11 cellular contexts compared by ENCODE assay signal in the genomic region with DNA sequence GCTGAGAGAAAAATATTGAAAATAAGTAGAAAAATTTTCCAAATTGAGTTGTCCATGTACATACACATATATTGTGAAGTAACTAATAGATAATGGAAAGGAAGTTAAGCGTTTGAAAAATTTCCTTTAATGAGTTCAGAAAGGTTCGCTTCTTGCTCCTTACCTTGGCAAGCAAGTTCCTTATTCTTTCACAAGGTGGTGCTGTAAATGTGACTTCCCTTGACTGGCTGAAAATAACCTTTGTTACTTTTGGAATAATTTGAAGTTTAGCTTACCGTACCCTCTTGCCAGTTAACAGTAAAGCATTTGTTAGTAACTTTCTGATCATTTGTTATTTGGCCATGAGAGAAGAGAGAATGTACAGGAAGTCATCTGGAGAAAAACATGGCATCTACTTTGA. TPM values are rescaled to one million over a fixed set of nuclear protein-coding genes. Genes with fewer than 3 reads are reported as not detected.
A peak's percentile ranks its signal among the peaks of the same experiment; 100 is the strongest.
DNase-seq lines count a peak whose midpoint lies in the region; ATAC-seq, FAIRE-seq and TF ChIP-seq lines count a peak whose summit lies in the region.
"Had no signal": no experiment of that assay in that cellular context is flagged by ENCODE, and none has a peak within 500 bp of the region (broad histone marks: within the 10 kb centered on the region; RNA-seq: fewer than 3 reads in every experiment).

No MANE protein-coding gene starts in this region.

- no peaks in the 10 kb centered on the region for H3K36me3 Mint-ChIP-seq in Caco-2 (ENCODE audit: insufficient read depth, unreplicated experiment)
- no peaks in the 10 kb centered on the region for H3K36me3 Mint-ChIP-seq in WTC11

- no peaks in the 10 kb centered on the region for H3K36me3 ChIP-seq in Caco-2 (ENCODE audit: control insufficient read depth, insufficient read depth, low read length)
- H3K36me3 ChIP-seq in keratinocyte (ENCODE audit: control insufficient read depth in 2 of 2, extremely low read depth in 1 of 2, insufficient read depth in 2 of 2, low read length in 2 of 2): no peaks in the 10 kb centered on the region

- no peak overlapping the region for H3K9ac ChIP-seq in keratinocyte (ENCODE audit: control insufficient read depth, extremely low read depth, insufficient read depth, low read length)

- no peak overlapping the region for H3K4me2 ChIP-seq in keratinocyte (ENCODE audit: control insufficient read depth, extremely low read depth, insufficient read depth, low read depth, low read length)

- no peak overlapping the region for H3K27ac ChIP-seq in keratinocyte (ENCODE audit: control insufficient read depth, insufficient read depth, low read length)

- H3K9me3 ChIP-seq in Caco-2 (no peaks in the 10 kb centered on the region), keratinocyte (ENCODE audit: control insufficient read depth, low read depth, low read length) (no peaks in the 10 kb centered on the region)

- no peaks in the 10 kb centered on the region for H3K9me1 ChIP-seq in keratinocyte (ENCODE audit: control insufficient read depth, extremely low read depth, insufficient read depth, low read length)

- TF ChIP-seq CTCF in Caco-2 (IDR thresholded peaks at IDR 0.05; ENCODE audit: insufficient read depth in 1 of 2, low read depth in 1 of 2, low read length in 1 of 2, severe bottlenecking in 1 of 2, unreplicated experiment in 1 of 2): peak; percentile 29 to 40
- TF ChIP-seq CTCF in WTC11 (IDR thresholded peaks at IDR 0.05): 0 out of 2 replicates have a peak, but pooled peaks have one; percentile 27
- peak; percentile 25 to 57 (median 32) for TF ChIP-seq CTCF in keratinocyte (optimal IDR thresholded peaks at IDR 0.05 in 1 of 3, IDR thresholded peaks at IDR 0.05 in 1 of 3, conservative IDR thresholded peaks at IDR 0.05 in 1 of 3; ENCODE audit: extremely low read depth in 1 of 3, insufficient read depth in 2 of 3, low read length in 3 of 3)

- no peaks in the 10 kb centered on the region for H3K9me3 Mint-ChIP-seq in Caco-2 (ENCODE audit: unreplicated experiment)
- peaks cover 10% of the 10 kb centered on the region; the same call in 1 of the 2 replicates for H3K9me3 Mint-ChIP-seq in WTC11
- H3K9me3 Mint-ChIP-seq: activated CD4-positive, alpha-beta T cell treated with anti-CD3 and anti-CD28 coated beads, Interleukin-2, amount 10 ng/mL, durations not matched to agents 24 days and 14 days had no signal

- POLR2A ChIA-PET in Caco-2 (lab: Charles Lee): no interaction called here
- POLR2A ChIA-PET in HEK293T (lab: Yijun Ruan, JAX): no interaction called here
- POLR2A ChIA-PET in WTC11 (lab: Charles Lee): no interaction called here

- no peak overlapping the region for H3K4me3 ChIP-seq in Caco-2 (ENCODE audit: low read depth, low read length)
- no peak overlapping the region for H3K4me3 ChIP-seq in keratinocyte (ENCODE audit: control insufficient read depth in 2 of 3, extremely low read depth in 1 of 3, insufficient read depth in 2 of 3, low read depth in 1 of 3, low read length in 3 of 3)

- no peak overlapping the region for H3K4me3 Mint-ChIP-seq in Caco-2 (ENCODE audit: unreplicated experiment)
- H3K4me3 Mint-ChIP-seq in WTC11: no peak overlapping the region
- H3K4me3 Mint-ChIP-seq: activated CD4-positive, alpha-beta T cell treated with anti-CD3 and anti-CD28 coated beads, Interleukin-2, amount 10 ng/mL, durations not matched to agents 24 days and 14 days had no signal

- H3K79me2 ChIP-seq in keratinocyte (ENCODE audit: control insufficient read depth, insufficient read depth, low read length): no peaks in the 10 kb centered on the region

- DNase-seq in Caco-2 (peak in 1 of 2 experiments; percentile 5), HEK293T (ENCODE audit: extremely low spot score) (peak; percentile 6), WTC11 (ENCODE audit: low spot score) (no peak), keratinocyte (ENCODE audit: low read depth, low spot score) (no peak), cerebellar nuclear complex (lab: John Stamatoyannopoulos, UW) (no peak), CD1c-positive myeloid dendritic cell (ENCODE audit: extremely low spot score) (no peak)
- DNase-seq in activated CD4-positive, alpha-beta T cell treated with anti-CD3 and anti-CD28 coated beads, Interleukin-2, amount 50 U/mL, for 48 hours: no peak
- DNase-seq: activated CD4-positive, alpha-beta T cell treated with anti-CD3 and anti-CD28 coated beads, Interleukin-2, amount 10 ng/mL, durations not matched to agents 24 days and 14 days; EL; NCI-H1417 treated with DMSO at 0.1 percent for 48 hours had no signal

- ATAC-seq in WTC11 (peak; percentile 66), HG03442 (IDR thresholded peaks at IDR 0.05; ENCODE audit: unreplicated experiment) (no peak)

- no peak overlapping the region for H2AFZ ChIP-seq in keratinocyte (ENCODE audit: control insufficient read depth, low read length)

- no peaks in the 10 kb centered on the region; the same call in 1 of the 2 replicates for H3K4me1 ChIP-seq in Caco-2
- H3K4me1 ChIP-seq in keratinocyte (ENCODE audit: control insufficient read depth, extremely low read depth, insufficient read depth, low read length): no peaks in the 10 kb centered on the region

- H4K20me1 ChIP-seq in keratinocyte (ENCODE audit: control insufficient read depth, extremely low read depth, insufficient read depth, low read length): no peaks in the 10 kb centered on the region

- FAIRE-seq in keratinocyte (lab: Jason Lieb, UNC): peak; percentile 29

- no peaks in the 10 kb centered on the region for H3K27me3 ChIP-seq in Caco-2 (replicated peaks; ENCODE audit: control insufficient read depth, insufficient read depth, low read length)
- no peaks in the 10 kb centered on the region for H3K27me3 ChIP-seq in keratinocyte (ENCODE audit: control insufficient read depth, extremely low read depth, insufficient read depth, low read length)

- CTCF ChIA-PET in Caco-2 (lab: Charles Lee) (no interaction called here), HEK293T (lab: Yijun Ruan, JAX) (no interaction called here), WTC11 (lab: Charles Lee) (interaction anchor here (1.0 kb wide), 1 partner anchor 307 kb away, joined by 3 read pairs; no protein-coding TSS in a partner anchor)

- dilution Hi-C loops in keratinocyte (cut with MboI; ENCODE audit: extremely low pct_ligation_motif_present, low sequenced_read_pairs): no loop called here

- H3K27ac Mint-ChIP-seq in Caco-2 (ENCODE audit: unreplicated experiment) (no peak overlapping the region), WTC11 (peak overlapping the region; percentile 92)
- H3K27ac Mint-ChIP-seq: activated CD4-positive, alpha-beta T cell treated with anti-CD3 and anti-CD28 coated beads, Interleukin-2, amount 10 ng/mL, durations not matched to agents 24 days and 14 days had no signal

- H3K4me1 Mint-ChIP-seq in Caco-2 (ENCODE audit: low read depth, unreplicated experiment): peaks cover 6% of the 10 kb centered on the region
- H3K4me1 Mint-ChIP-seq in WTC11: peaks cover 35% of the 10 kb centered on the region
- H3K4me1 Mint-ChIP-seq: activated CD4-positive, alpha-beta T cell treated with anti-CD3 and anti-CD28 coated beads, Interleukin-2, amount 10 ng/mL, durations not matched to agents 24 days and 14 days had no signal

- BruUV-seq in Caco-2 (replicated peaks; lab: Mats Ljungman, UMichigan): no TSS peak

- intact Hi-C loops in Caco-2 (cut with micrococcal nuclease; ENCODE audit: unreplicated experiment): loop anchor here (1.0 to 2.0 kb wide), 3 partner anchors 85 to 604 kb away; no protein-coding TSS in a partner anchor

- no peaks in the 10 kb centered on the region for H3K27me3 Mint-ChIP-seq in Caco-2 (ENCODE audit: insufficient read depth, unreplicated experiment)
- H3K27me3 Mint-ChIP-seq in WTC11 (ENCODE audit: low read depth): no peaks in the 10 kb centered on the region
- H3K27me3 Mint-ChIP-seq: activated CD4-positive, alpha-beta T cell treated with anti-CD3 and anti-CD28 coated beads, Interleukin-2, amount 10 ng/mL, durations not matched to agents 24 days and 14 days had no signal

TF ChIP-seq in HEK293T, 16 proteins besides CTCF, POLR2A, EP300 and RAD21:
- TF ChIP-seq TARDBP (IDR thresholded peaks at IDR 0.05): no peak
- no peak for TF ChIP-seq ZNF384 (IDR thresholded peaks at IDR 0.05)
- no peak for TF ChIP-seq FOXK2 (IDR thresholded peaks at IDR 0.05)
TF ChIP-seq in HEK293T: peak in this region for 0.

TF ChIP-seq in WTC11, 78 proteins besides CTCF, POLR2A, EP300 and RAD21 (continues in another document):
- TF ChIP-seq, protein P1, sequence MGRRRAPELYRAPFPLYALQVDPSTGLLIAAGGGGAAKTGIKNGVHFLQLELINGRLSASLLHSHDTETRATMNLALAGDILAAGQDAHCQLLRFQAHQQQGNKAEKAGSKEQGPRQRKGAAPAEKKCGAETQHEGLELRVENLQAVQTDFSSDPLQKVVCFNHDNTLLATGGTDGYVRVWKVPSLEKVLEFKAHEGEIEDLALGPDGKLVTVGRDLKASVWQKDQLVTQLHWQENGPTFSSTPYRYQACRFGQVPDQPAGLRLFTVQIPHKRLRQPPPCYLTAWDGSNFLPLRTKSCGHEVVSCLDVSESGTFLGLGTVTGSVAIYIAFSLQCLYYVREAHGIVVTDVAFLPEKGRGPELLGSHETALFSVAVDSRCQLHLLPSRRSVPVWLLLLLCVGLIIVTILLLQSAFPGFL (CRISPR knock-in tag; IDR thresholded peaks at IDR 0.05; ENCODE audit: borderline replicate concordance): no peak

RNA-seq across cellular contexts. Expression of a gene that starts 41.6 kb away (rescaled TPM):
- total RNA-seq in Caco-2 (2022): not detected in 2 replicates
- total RNA-seq in WTC11 (2021): not detected in 3 replicates
- polyA plus RNA-seq in keratinocyte: not detected in 3 replicates
- not detected for polyA plus RNA-seq in keratinocyte (2011; ENCODE audit: low read depth)
- not detected in 2 replicates for polyA plus RNA-seq in keratinocyte (2011; cell fraction: cytosol; rRNA removed)
- polyA plus RNA-seq in keratinocyte (2011; cell fraction: nucleus; rRNA removed): not detected in 2 replicates
- polyA plus RNA-seq in keratinocyte (2012; ENCODE audit: low replicate concordance): not detected in 2 replicates
- not detected in 3 replicates for polyA minus RNA-seq in keratinocyte
- not detected for polyA minus RNA-seq in keratinocyte (2011; cell fraction: cytosol; rRNA and poly(A)+ RNA removed)
- polyA minus RNA-seq in keratinocyte (2011; cell fraction: nucleus; rRNA and poly(A)+ RNA removed): not detected in 2 replicates
- total RNA-seq: activated CD4-positive, alpha-beta T cell treated with anti-CD3 and anti-CD28 coated beads, Interleukin-2, amount 10 ng/mL, durations not matched to agents 24 days and 14 days had no signal
